1 cellular context compared by ENCODE assay signal in genomic region chr15:75065467-75065850, GRCh38.
TF ChIP-seq lines count a peak whose summit lies in the region.

No MANE protein-coding gene starts in this region.

TF ChIP-seq in IMR-90, 13 proteins besides CTCF, POLR2A, EP300 and RAD21 (continued from another document):
- no peak for TF ChIP-seq CHD1 (IDR thresholded peaks at IDR 0.05; ENCODE audit: low read depth, low read length)
